ENCODE assay signal across 17 cellular contexts in the genomic region with DNA sequence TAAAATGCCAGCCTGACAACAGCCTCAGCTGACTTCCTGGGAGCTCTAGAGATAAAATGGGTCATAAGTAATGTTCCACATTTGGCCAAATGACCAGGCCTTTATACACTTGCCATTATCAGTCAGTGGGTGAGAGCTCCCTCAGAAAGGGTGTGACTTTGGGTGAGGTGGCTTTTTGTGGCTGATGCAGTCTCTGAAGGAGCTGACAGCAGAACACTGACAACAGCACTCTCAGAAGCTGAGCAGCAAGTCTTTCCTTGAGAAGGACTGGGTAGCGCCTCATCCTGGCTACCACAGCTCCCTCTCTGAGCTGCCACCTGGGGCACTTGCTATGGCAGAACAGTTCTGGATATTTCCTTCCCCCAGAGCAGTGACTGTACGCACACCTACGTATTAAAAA. TPM values are rescaled to one million over a fixed set of nuclear protein-coding genes. Genes with fewer than 3 reads are reported as not detected.
DNase-seq lines count a peak whose midpoint lies in the region; ATAC-seq and TF ChIP-seq lines count a peak whose summit lies in the region.
"Had no signal": no experiment of that assay in that cellular context is flagged by ENCODE, and none has a peak within 500 bp of the region (broad histone marks: within the 10 kb centered on the region; RNA-seq: fewer than 3 reads in every experiment).

No MANE protein-coding gene starts in this region.

- CTCF ChIA-PET in activated naive CD4-positive, alpha-beta T cell treated with anti-CD3 and anti-CD28 coated beads, Interleukin-2, amount 10 ng/mL, durations not matched to agents 7 days and 5 days (lab: Charles Lee) = interaction anchor here (1.1 to 1.7 kb wide), 5 partner anchors 18 to 315 kb away, joined by 3 to 13 read pairs (median 4); no protein-coding TSS in a partner anchor

- peak; percentile 30 for DNase-seq in activated naive CD4-positive, alpha-beta T cell treated with anti-CD3 and anti-CD28 coated beads, Interleukin-2, amount 10 ng/mL, durations not matched to agents 7 days and 5 days
- no peak for DNase-seq in activated naive CD4-positive, alpha-beta T cell treated with anti-CD3 and anti-CD28 coated beads, Interleukin-2, amount 50 U/mL, for 16 hours
- no peak for DNase-seq in T-helper 2 cell treated with Interferon-gamma antibody and Interleukin-4, amounts not matched to agents 5 μg/mL and 100 μg/mL, for 36 hours (ENCODE audit: low spot score)
- peak; percentile 42 to 51 for DNase-seq in erythroblast (lab: John Stamatoyannopoulos, UW)
- no peak for DNase-seq in upper lobe of right lung
- no peak for DNase-seq in mucosa of gallbladder (ENCODE audit: low spot score)
- DNase-seq: Caco-2, EL, H7, KG1, NCI-H1436, NCI-H2081 treated with DMSO at 0.1 percent for 48 hours, NCI-H524, Peyer's patch had no signal

- ATAC-seq in upper lobe of right lung (peak; percentile 64), GM19035 (IDR thresholded peaks at IDR 0.05; ENCODE audit: unreplicated experiment) (no peak)
- ATAC-seq: HepG2, Right ventricle myocardium inferior had no signal

- no peaks in the 10 kb centered on the region for H3K36me3 ChIP-seq in upper lobe of right lung
- H3K36me3 ChIP-seq: Peyer's patch had no signal

- no peaks in the 10 kb centered on the region for H3K27me3 ChIP-seq in upper lobe of right lung
- H3K27me3 ChIP-seq: Peyer's patch had no signal

- no peak for TF ChIP-seq POLR2A in erythroblast (IDR thresholded peaks at IDR 0.05; ENCODE audit: low read length)

- peak overlapping the region; percentile 29 for H3K27ac Mint-ChIP-seq in activated naive CD4-positive, alpha-beta T cell treated with anti-CD3 and anti-CD28 coated beads, Interleukin-2, amount 10 ng/mL, durations not matched to agents 7 days and 5 days
- peak overlapping the region; percentile 62 for H3K27ac Mint-ChIP-seq in T-helper 2 cell treated with Interferon-gamma antibody and Interleukin-4, amounts not matched to agents 5 μg/mL and 100 μg/mL, for 36 hours

- no peak overlapping the region for H3K4me3 Mint-ChIP-seq in activated naive CD4-positive, alpha-beta T cell treated with anti-CD3 and anti-CD28 coated beads, Interleukin-2, amount 10 ng/mL, durations not matched to agents 7 days and 5 days
- peak overlapping the region; percentile 75 for H3K4me3 Mint-ChIP-seq in T-helper 2 cell treated with Interferon-gamma antibody and Interleukin-4, amounts not matched to agents 5 μg/mL and 100 μg/mL, for 36 hours

- peaks cover 21% of the 10 kb centered on the region for H3K27me3 Mint-ChIP-seq in activated naive CD4-positive, alpha-beta T cell treated with anti-CD3 and anti-CD28 coated beads, Interleukin-2, amount 10 ng/mL, durations not matched to agents 7 days and 5 days
- peaks cover 30% of the 10 kb centered on the region for H3K27me3 Mint-ChIP-seq in T-helper 2 cell treated with Interferon-gamma antibody and Interleukin-4, amounts not matched to agents 5 μg/mL and 100 μg/mL, for 36 hours (ENCODE audit: low read depth)

- H3K9me3 ChIP-seq in upper lobe of right lung = no peaks in the 10 kb centered on the region
- H3K9me3 ChIP-seq: Caco-2, Peyer's patch had no signal

- H3K27ac ChIP-seq in upper lobe of right lung = no peak overlapping the region
- H3K27ac ChIP-seq: Peyer's patch had no signal

- H3K36me3 Mint-ChIP-seq in activated naive CD4-positive, alpha-beta T cell treated with anti-CD3 and anti-CD28 coated beads, Interleukin-2, amount 10 ng/mL, durations not matched to agents 7 days and 5 days = peaks cover 13% of the 10 kb centered on the region
- peaks cover 15% of the 10 kb centered on the region for H3K36me3 Mint-ChIP-seq in T-helper 2 cell treated with Interferon-gamma antibody and Interleukin-4, amounts not matched to agents 5 μg/mL and 100 μg/mL, for 36 hours (ENCODE audit: low read depth)

- TF ChIP-seq CTCF in upper lobe of right lung (IDR thresholded peaks at IDR 0.05) = no peak

- peaks cover 26% of the 10 kb centered on the region for H3K4me1 Mint-ChIP-seq in activated naive CD4-positive, alpha-beta T cell treated with anti-CD3 and anti-CD28 coated beads, Interleukin-2, amount 10 ng/mL, durations not matched to agents 7 days and 5 days
- H3K4me1 Mint-ChIP-seq in T-helper 2 cell treated with Interferon-gamma antibody and Interleukin-4, amounts not matched to agents 5 μg/mL and 100 μg/mL, for 36 hours (ENCODE audit: low read depth) = peaks cover 28% of the 10 kb centered on the region

- intact Hi-C loops in upper lobe of right lung (cut with DNase I) = no loop called here

- H3K4me3 ChIP-seq in upper lobe of right lung = no peak overlapping the region
- H3K4me3 ChIP-seq: Peyer's patch had no signal

- peaks cover 25% of the 10 kb centered on the region for H3K9me3 Mint-ChIP-seq in activated naive CD4-positive, alpha-beta T cell treated with anti-CD3 and anti-CD28 coated beads, Interleukin-2, amount 10 ng/mL, durations not matched to agents 7 days and 5 days
- H3K9me3 Mint-ChIP-seq in T-helper 2 cell treated with Interferon-gamma antibody and Interleukin-4, amounts not matched to agents 5 μg/mL and 100 μg/mL, for 36 hours = peaks cover 27% of the 10 kb centered on the region

- H3K4me1 ChIP-seq in upper lobe of right lung = no peaks in the 10 kb centered on the region
- H3K4me1 ChIP-seq: Caco-2, Peyer's patch had no signal

RNA-seq across cellular contexts. Expression of a gene that starts 22.0 kb away (rescaled TPM):
- total RNA-seq in upper lobe of right lung = 132 TPM
- total RNA-seq in mucosa of gallbladder = 83.6 TPM

Comparison
In these comparisons a context has a peak if more than half of its experiments do, and no peak if none do; other contexts are left out.
1. DNase-seq: peak in activated naive CD4-positive, alpha-beta T cell treated with anti-CD3 and anti-CD28 coated beads, Interleukin-2, amount 10 ng/mL, durations not matched to agents 7 days and 5 days (single experiment) and erythroblast (2 of 2); none in activated naive CD4-positive, alpha-beta T cell treated with anti-CD3 and anti-CD28 coated beads, Interleukin-2, amount 50 U/mL, for 16 hours (single experiment), T-helper 2 cell treated with Interferon-gamma antibody and Interleukin-4, amounts not matched to agents 5 μg/mL and 100 μg/mL, for 36 hours (single experiment), upper lobe of right lung (single experiment) and mucosa of gallbladder (single experiment).